In genomic region chr15:47813985-47814384, GRCh38 we compare ENCODE assay signal across 9 cellular contexts.
DNase-seq lines count a peak whose midpoint lies in the region; ATAC-seq and TF ChIP-seq lines count a peak whose summit lies in the region.
"Had no signal": no experiment of that assay in that cellular context is flagged by ENCODE, and none has a peak within 500 bp of the region (broad histone marks: within the 10 kb centered on the region; RNA-seq: fewer than 3 reads in every experiment).

No MANE protein-coding gene starts in this region.

- peaks cover 4% of the 10 kb centered on the region for H3K4me1 Mint-ChIP-seq in T-helper 17 cell

- H4K20me1 ChIP-seq in PC-3 (ENCODE audit: low read length), result no peaks in the 10 kb centered on the region

- no peaks in the 10 kb centered on the region for H3K79me2 ChIP-seq in PC-3 (ENCODE audit: low read length)

- H3K36me3 ChIP-seq in PC-3 (ENCODE audit: low read depth, low read length) (no peaks in the 10 kb centered on the region), upper lobe of right lung (no peaks in the 10 kb centered on the region)
- H3K36me3 ChIP-seq: left ventricle myocardium inferior had no signal

- H3K36me3 Mint-ChIP-seq in T-helper 17 cell (ENCODE audit: low read depth), result no peaks in the 10 kb centered on the region

- POLR2A ChIA-PET in PC-3 (lab: Charles Lee; ENCODE audit: unreplicated experiment), result no interaction called here

- no peak overlapping the region for H3K27ac ChIP-seq in PC-3 (ENCODE audit: low read length)
- H3K27ac ChIP-seq in upper lobe of right lung, result no peak overlapping the region
- H3K27ac ChIP-seq: left ventricle myocardium inferior had no signal

- no peak overlapping the region for H3K9ac ChIP-seq in PC-3 (ENCODE audit: low read length)

- H3K9me3 ChIP-seq in T-helper 17 cell (ENCODE audit: control insufficient read depth, low read length, poor library complexity, severe bottlenecking), result no peaks in the 10 kb centered on the region
- H3K9me3 ChIP-seq in PC-3 (ENCODE audit: low read length), result no peaks in the 10 kb centered on the region
- H3K9me3 ChIP-seq in upper lobe of right lung, result no peaks in the 10 kb centered on the region
- H3K9me3 ChIP-seq: left ventricle myocardium inferior had no signal

- CTCF ChIA-PET in PC-3 (lab: Charles Lee), result no interaction called here

- H3K4me1 ChIP-seq in PC-3 (ENCODE audit: insufficient read depth, low read length) (peaks cover 29% of the 10 kb centered on the region), upper lobe of right lung (no peaks in the 10 kb centered on the region)

- no peak for DNase-seq in T-helper 17 cell
- no peak for DNase-seq in PC-3
- DNase-seq in sciatic nerve (ENCODE audit: low spot score), result no peak
- DNase-seq in upper lobe of right lung, result no peak
- DNase-seq: left ventricle myocardium inferior had no signal

- H3K27ac Mint-ChIP-seq in T-helper 17 cell, result peak overlapping the region; percentile 51
- H3K27ac Mint-ChIP-seq: T-helper 1 cell treated with Interleukin-12 subunit alpha and Interleukin-12 subunit beta and Interleukin-4 antibody, amounts not matched to agents 30 μg/mL and 1 μg/mL, for 36 hours had no signal

- no peaks in the 10 kb centered on the region for H3F3A ChIP-seq in PC-3 (ENCODE audit: low read length, unreplicated experiment)

- no peak for TF ChIP-seq CTCF in PC-3 (conservative IDR thresholded peaks at IDR 0.05; ENCODE audit: low read depth, low read length)
- TF ChIP-seq CTCF in upper lobe of right lung (IDR thresholded peaks at IDR 0.05), result no peak

- intact Hi-C loops in PC-3 (cut with micrococcal nuclease) (no loop called here), sciatic nerve (cut with DNase I) (no loop called here), upper lobe of right lung (cut with DNase I) (no loop called here)

- H3K27me3 ChIP-seq in PC-3 (ENCODE audit: low read length) (no peaks in the 10 kb centered on the region), upper lobe of right lung (no peaks in the 10 kb centered on the region)

- BruUV-seq in PC-3 (replicated peaks; lab: Mats Ljungman, UMichigan), result no TSS peak

- H3K4me3 ChIP-seq in PC-3 (ENCODE audit: low read length) (no peak overlapping the region), upper lobe of right lung (no peak overlapping the region)
- H3K4me3 ChIP-seq: left ventricle myocardium inferior had no signal

- no peak overlapping the region for H2AFZ ChIP-seq in PC-3 (ENCODE audit: low read length)

- H3K9me2 ChIP-seq in PC-3 (replicated peaks; ENCODE audit: low read length), result no peaks in the 10 kb centered on the region

- H3K4me3 Mint-ChIP-seq in T-helper 17 cell, result no peak overlapping the region
- H3K4me3 Mint-ChIP-seq: T-helper 1 cell treated with Interleukin-12 subunit alpha and Interleukin-12 subunit beta and Interleukin-4 antibody, amounts not matched to agents 30 μg/mL and 1 μg/mL, for 36 hours had no signal

- no peak overlapping the region for H3K4me2 ChIP-seq in PC-3 (ENCODE audit: low read length)

- peaks cover 8% of the 10 kb centered on the region for H3K27me3 Mint-ChIP-seq in T-helper 17 cell

- ATAC-seq in GM18519 (IDR thresholded peaks at IDR 0.05; ENCODE audit: low FRiP score, unreplicated experiment), result peak; percentile 91
- peak; percentile 78 for ATAC-seq in GM19467 (IDR thresholded peaks at IDR 0.05; ENCODE audit: unreplicated experiment)
- peak; percentile 84 for ATAC-seq in HG03095 (IDR thresholded peaks at IDR 0.05; ENCODE audit: unreplicated experiment)
- ATAC-seq in T-helper 17 cell, result no peak
- ATAC-seq in PC-3, result no peak
- ATAC-seq in sciatic nerve, result no peak
- no peak for ATAC-seq in upper lobe of right lung

Comparison
In these comparisons a context has a peak if more than half of its experiments do, and no peak if none do; other contexts are left out.
1. ATAC-seq: peak in GM18519 (single experiment), GM19467 (single experiment) and HG03095 (single experiment); none in T-helper 17 cell (single experiment), PC-3 (single experiment), sciatic nerve (single experiment) and upper lobe of right lung (single experiment).